2 cellular contexts compared by ENCODE assay signal in genomic region chr6:40714576-40715500, GRCh38.
TF ChIP-seq lines count a peak whose summit lies in the region.

No MANE protein-coding gene starts in this region.

TF ChIP-seq in WTC11, 78 proteins besides CTCF, POLR2A, EP300 and RAD21 (continued from another document):
- no peak for TF ChIP-seq AR (CRISPR knock-in tag; IDR thresholded peaks at IDR 0.05)
TF ChIP-seq in WTC11: peak in this region for 1.

TF ChIP-seq in SK-N-SH treated with all-trans-retinoic acid at 6 μM for 48 hours, 23 proteins besides CTCF, POLR2A, EP300 and RAD21 (continued from another document):
- TF ChIP-seq CREB5 (CRISPR knock-in tag; IDR thresholded peaks at IDR 0.05; ENCODE audit: low read depth) (no peak), PPARA (CRISPR knock-in tag; IDR thresholded peaks at IDR 0.05; ENCODE audit: borderline replicate concordance) (no peak), ISL1 (CRISPR knock-in tag; IDR thresholded peaks at IDR 0.05) (no peak), CSRNP3 (CRISPR knock-in tag; IDR thresholded peaks at IDR 0.05) (no peak), ZNF565 (CRISPR knock-in tag; conservative IDR thresholded peaks at IDR 0.05; ENCODE audit: low read depth) (no peak), GLIS3 (CRISPR knock-in tag; IDR thresholded peaks at IDR 0.05) (no peak), POU6F1 (CRISPR knock-in tag; IDR thresholded peaks at IDR 0.05; ENCODE audit: borderline replicate concordance, low read depth) (no peak), BACH2 (CRISPR knock-in tag; IDR thresholded peaks at IDR 0.05; ENCODE audit: borderline replicate concordance) (no peak), ZNF8 (CRISPR knock-in tag; IDR thresholded peaks at IDR 0.05) (no peak), ARNTL (CRISPR knock-in tag; IDR thresholded peaks at IDR 0.05; ENCODE audit: borderline replicate concordance, low read depth) (no peak), ZC3H10 (CRISPR knock-in tag; IDR thresholded peaks at IDR 0.05) (no peak), OSR1 (CRISPR knock-in tag; IDR thresholded peaks at IDR 0.05) (no peak), TSHZ2 (CRISPR knock-in tag; IDR thresholded peaks at IDR 0.05) (no peak)
